ENCODE assay signal across 8 cellular contexts in the genomic region with DNA sequence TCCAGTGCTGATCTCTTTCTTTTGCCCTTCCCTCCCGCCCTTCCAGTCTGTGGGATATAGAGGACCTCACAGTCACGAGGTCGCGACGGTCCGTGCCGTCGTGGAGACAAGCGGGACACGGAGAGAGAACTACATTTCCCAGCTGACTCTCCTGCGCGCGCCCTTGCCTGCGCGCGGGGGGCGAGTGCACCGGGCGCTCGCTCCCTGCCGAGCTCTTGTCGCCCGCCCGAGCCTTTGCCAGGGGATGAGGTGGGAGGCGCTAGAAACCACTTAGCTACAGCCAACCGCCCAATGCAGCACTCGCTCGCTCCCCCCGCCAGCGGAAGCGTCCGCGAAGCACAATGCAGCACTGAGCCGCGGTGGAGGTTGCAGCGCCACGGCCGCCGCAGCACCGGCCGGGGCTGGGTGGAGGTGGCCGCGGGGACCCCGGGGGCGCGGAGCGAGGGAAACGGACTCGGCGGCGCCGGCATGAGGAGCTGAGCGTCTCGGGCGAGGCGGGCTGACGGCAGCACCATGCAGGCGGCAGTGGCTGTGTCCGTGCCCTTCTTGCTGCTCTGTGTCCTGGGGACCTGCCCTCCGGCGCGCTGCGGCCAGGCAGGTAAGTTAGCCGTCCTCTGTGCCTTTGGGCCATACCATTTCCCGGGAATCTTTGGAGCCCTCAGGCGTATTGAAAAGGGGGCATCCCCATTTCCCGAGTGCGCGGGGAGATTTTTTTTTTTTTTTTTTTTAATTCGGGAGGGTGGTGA. TPM values are rescaled to one million over a fixed set of nuclear protein-coding genes. Genes with fewer than 3 reads are reported as not detected.
DNase-seq lines count a peak whose midpoint lies in the region; FAIRE-seq and TF ChIP-seq lines count a peak whose summit lies in the region.

A gene with protein sequence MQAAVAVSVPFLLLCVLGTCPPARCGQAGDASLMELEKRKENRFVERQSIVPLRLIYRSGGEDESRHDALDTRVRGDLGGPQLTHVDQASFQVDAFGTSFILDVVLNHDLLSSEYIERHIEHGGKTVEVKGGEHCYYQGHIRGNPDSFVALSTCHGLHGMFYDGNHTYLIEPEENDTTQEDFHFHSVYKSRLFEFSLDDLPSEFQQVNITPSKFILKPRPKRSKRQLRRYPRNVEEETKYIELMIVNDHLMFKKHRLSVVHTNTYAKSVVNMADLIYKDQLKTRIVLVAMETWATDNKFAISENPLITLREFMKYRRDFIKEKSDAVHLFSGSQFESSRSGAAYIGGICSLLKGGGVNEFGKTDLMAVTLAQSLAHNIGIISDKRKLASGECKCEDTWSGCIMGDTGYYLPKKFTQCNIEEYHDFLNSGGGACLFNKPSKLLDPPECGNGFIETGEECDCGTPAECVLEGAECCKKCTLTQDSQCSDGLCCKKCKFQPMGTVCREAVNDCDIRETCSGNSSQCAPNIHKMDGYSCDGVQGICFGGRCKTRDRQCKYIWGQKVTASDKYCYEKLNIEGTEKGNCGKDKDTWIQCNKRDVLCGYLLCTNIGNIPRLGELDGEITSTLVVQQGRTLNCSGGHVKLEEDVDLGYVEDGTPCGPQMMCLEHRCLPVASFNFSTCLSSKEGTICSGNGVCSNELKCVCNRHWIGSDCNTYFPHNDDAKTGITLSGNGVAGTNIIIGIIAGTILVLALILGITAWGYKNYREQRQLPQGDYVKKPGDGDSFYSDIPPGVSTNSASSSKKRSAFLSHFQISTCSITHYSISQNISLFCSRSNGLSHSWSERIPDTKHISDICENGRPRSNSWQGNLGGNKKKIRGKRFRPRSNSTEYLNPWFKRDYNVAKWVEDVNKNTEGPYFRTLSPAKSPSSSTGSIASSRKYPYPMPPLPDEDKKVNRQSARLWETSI (plus strand): TSS at position 299 of the 746 bp plus-strand sequence. CDS start 215 bp downstream, at position 514.

- H3K9me3 ChIP-seq in HAP-1 = no peaks in the 10 kb centered on the region
- no peaks in the 10 kb centered on the region for H3K9me3 ChIP-seq in neutrophil

- H3K27me3 ChIP-seq in HAP-1 (ENCODE audit: low read depth) (0 out of 2 replicates have a peak, but pooled peaks cover 3% of the 10 kb centered on the region), neutrophil (peaks cover 35% of the 10 kb centered on the region)

- in situ Hi-C loops in HAP-1 (cut with MboI; ENCODE audit: low sequenced_read_pairs) = no loop called here

- no peak for FAIRE-seq in frontal cortex (lab: Jason Lieb, UNC)

- peak within 1 kb of the TSS; percentile 63 for H3K4me3 ChIP-seq in HAP-1
- H3K4me3 ChIP-seq in neutrophil (ENCODE audit: low read depth in 1 of 2, low read length in 1 of 2) = peak within 1 kb of the TSS; percentile 62 to 69

- H3K27ac ChIP-seq in neutrophil (no peak within 1 kb of the TSS), substantia nigra (ENCODE audit: low read depth, low read length, poor library complexity, severe bottlenecking) (peak within 1 kb of the TSS; percentile 82)

- TF ChIP-seq CTCF in neutrophil (IDR thresholded peaks at IDR 0.05) = no peak

- peaks cover 11% of the 10 kb centered on the region for H3K4me1 ChIP-seq in HAP-1
- H3K4me1 ChIP-seq in neutrophil (ENCODE audit: control insufficient read depth in 1 of 2, insufficient read depth in 1 of 2, low read depth in 1 of 2, low read length in 1 of 2) = peaks cover 19 to 21% of the 10 kb centered on the region in 2 experiments

- DNase-seq in GDM1 (lab: John Stamatoyannopoulos, UW) = peak; percentile 85
- peak; percentile 91 to 96 for DNase-seq in HAP-1 (ENCODE audit: low spot score in 2 of 2)
- peak; percentile 87 for DNase-seq in M059J (ENCODE audit: low read depth)
- peak; percentile 94 for DNase-seq in SHP77 treated with DMSO at 0.1 percent for 48 hours (lab: John Stamatoyannopoulos, UW)
- DNase-seq in activated gamma-delta T cell treated with anti-CD3 and anti-CD28 coated beads, Interleukin-2, amount 50 U/mL, for 16 hours (ENCODE audit: low read depth) = peak; percentile 77
- peak; percentile 81 to 88 for DNase-seq in frontal cortex (ENCODE audit: low spot score in 2 of 2)
- peak; percentile 56 to 97 (median 91) for DNase-seq in substantia nigra (lab: John Stamatoyannopoulos, UW)

- H3K36me3 ChIP-seq in HAP-1 (replicated peaks) (no peaks in the 10 kb centered on the region), neutrophil (no peaks in the 10 kb centered on the region)

RNA-seq across cellular contexts. Expression of the gene that starts here (rescaled TPM):
- 0.74 and 1.4 TPM in 2 replicates for total RNA-seq in M059J (2014; rRNA removed; shearing (Covaris generic))
- 76.2 TPM for total RNA-seq in frontal cortex

Comparison
In these comparisons a context has a peak if more than half of its experiments do, and no peak if none do; other contexts are left out.
1. RNA of the gene that starts here (total RNA-seq): 76.2 TPM in frontal cortex (single experiment); 0.74 to 1.4 TPM in M059J; every median in the first group is over 10 times any median in the second.
2. Peak in every context shown above with its lines, with median percentiles within 50 percentile points of each other: DNase-seq.